In genomic region chr1:155000725-155001437, GRCh38 we compare ENCODE assay signal across 1 cellular context.
TF ChIP-seq lines count a peak whose summit lies in the region.

No MANE protein-coding gene starts in this region.

TF ChIP-seq in K562, 482 proteins besides CTCF, POLR2A, EP300 and RAD21 (continued from another document):
- TF ChIP-seq ZMIZ1 (IDR thresholded peaks at IDR 0.05; ENCODE audit: low read depth in 2 of 2, low read length in 2 of 2) (no peak), ILF3 (IDR thresholded peaks at IDR 0.05; ENCODE audit: borderline replicate concordance) (no peak), SMC3 (conservative IDR thresholded peaks at IDR 0.05; ENCODE audit: insufficient read depth, low read depth, low read length) (peak; percentile 13; the same call in 1 of the 2 replicates), ID3 (CRISPR knock-in tag; IDR thresholded peaks at IDR 0.05) (peak; percentile 21; the same call in 1 of the 2 replicates), ID3 (tag; IDR thresholded peaks at IDR 0.05) (peak; percentile 72; the same call in 1 of the 2 replicates), USF1 (CRISPR knock-in tag; IDR thresholded peaks at IDR 0.05) (0 out of 2 replicates have a peak, but pooled peaks have one; percentile 40), ZNF696 (CRISPR knock-in tag; conservative IDR thresholded peaks at IDR 0.05) (no peak)
TF ChIP-seq in K562: peak in this region for 204.
